ENCODE assay signal across 20 cellular contexts in the genomic region with DNA sequence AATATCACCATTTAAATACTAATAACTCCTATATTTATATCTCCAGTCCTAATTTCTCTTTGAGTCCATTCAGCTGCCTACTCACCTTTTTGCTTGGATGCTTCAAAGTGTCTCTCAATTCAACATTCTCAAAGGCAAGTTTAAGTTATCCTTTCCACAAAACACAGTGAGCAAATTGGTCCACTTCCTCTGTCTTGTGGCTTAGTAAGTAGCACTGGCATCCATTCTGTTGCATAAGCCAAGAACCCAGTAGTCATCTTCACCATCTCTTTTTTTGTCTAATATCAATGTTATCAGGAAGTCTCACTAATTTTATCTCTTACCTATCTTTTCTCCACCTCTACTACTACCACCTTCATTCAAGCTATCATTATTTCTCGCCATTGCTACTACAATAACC. TPM values are rescaled to one million over a fixed set of nuclear protein-coding genes. Genes with fewer than 3 reads are reported as not detected.
DNase-seq lines count a peak whose midpoint lies in the region; ATAC-seq and TF ChIP-seq lines count a peak whose summit lies in the region.
"Had no signal": no experiment of that assay in that cellular context is flagged by ENCODE, and none has a peak within 500 bp of the region (broad histone marks: within the 10 kb centered on the region; RNA-seq: fewer than 3 reads in every experiment).

No MANE protein-coding gene starts in this region.

- H3K9me3 ChIP-seq in PC-3 (ENCODE audit: low read length), result no peaks in the 10 kb centered on the region
- H3K9me3 ChIP-seq: BE2C, SJSA1 had no signal

- H3K36me3 Mint-ChIP-seq in endothelial cell (ENCODE audit: low read depth, unreplicated experiment), result no peaks in the 10 kb centered on the region
- H3K36me3 Mint-ChIP-seq: T-cell had no signal

- H3K27ac Mint-ChIP-seq in endothelial cell (ENCODE audit: unreplicated experiment), result no peak overlapping the region
- H3K27ac Mint-ChIP-seq: CD14-positive monocyte; T-cell; T-helper 2 cell treated with Interferon-gamma antibody and Interleukin-4, amounts not matched to agents 5 μg/mL and 100 μg/mL, for 36 hours had no signal

- CTCF ChIA-PET in PC-3 (lab: Charles Lee), result no interaction called here

- H3K9me2 ChIP-seq in PC-3 (replicated peaks; ENCODE audit: low read length), result no peaks in the 10 kb centered on the region

- no peaks in the 10 kb centered on the region for H4K20me1 ChIP-seq in PC-3 (ENCODE audit: low read length)

- no peak overlapping the region for H3K27ac ChIP-seq in PC-3 (ENCODE audit: low read length)
- H3K27ac ChIP-seq: SJSA1 had no signal

- H3K4me1 ChIP-seq in PC-3 (ENCODE audit: insufficient read depth, low read length), result peaks cover 28% of the 10 kb centered on the region
- H3K4me1 ChIP-seq: BE2C, SJSA1 had no signal

- H3K9me3 Mint-ChIP-seq in endothelial cell (ENCODE audit: unreplicated experiment), result no peaks in the 10 kb centered on the region
- H3K9me3 Mint-ChIP-seq: T-cell had no signal

- no peak overlapping the region for H2AFZ ChIP-seq in PC-3 (ENCODE audit: low read length)

- peaks cover 8% of the 10 kb centered on the region for H3K4me1 Mint-ChIP-seq in endothelial cell (ENCODE audit: unreplicated experiment)
- H3K4me1 Mint-ChIP-seq: T-cell had no signal

- H3K9ac ChIP-seq in PC-3 (ENCODE audit: low read length), result no peak overlapping the region

- no peak overlapping the region for H3K4me3 ChIP-seq in PC-3 (ENCODE audit: low read length)
- no peak overlapping the region for H3K4me3 ChIP-seq in fibroblast of mammary gland (ENCODE audit: control insufficient read depth, low read depth, low read length)
- H3K4me3 ChIP-seq: SJSA1 had no signal

- H3K79me2 ChIP-seq in PC-3 (ENCODE audit: low read length), result no peaks in the 10 kb centered on the region

- no peaks in the 10 kb centered on the region for H3K36me3 ChIP-seq in PC-3 (ENCODE audit: low read depth, low read length)
- H3K36me3 ChIP-seq: BE2C, SJSA1 had no signal

- H3K4me3 Mint-ChIP-seq in endothelial cell (ENCODE audit: unreplicated experiment), result no peak overlapping the region
- H3K4me3 Mint-ChIP-seq: CD14-positive monocyte; T-cell; T-helper 2 cell treated with Interferon-gamma antibody and Interleukin-4, amounts not matched to agents 5 μg/mL and 100 μg/mL, for 36 hours had no signal

- H3K27me3 Mint-ChIP-seq in endothelial cell (ENCODE audit: unreplicated experiment), result no peaks in the 10 kb centered on the region
- H3K27me3 Mint-ChIP-seq: T-cell had no signal

- DNase-seq in CD1c-positive myeloid dendritic cell (ENCODE audit: extremely low spot score), result peak; percentile 39
- DNase-seq in HCEC 1CT, result peak; percentile 34
- no peak for DNase-seq in PC-3
- DNase-seq in fibroblast of mammary gland (ENCODE audit: low read depth), result peak; percentile 43
- no peak for DNase-seq in DMS53 (lab: John Stamatoyannopoulos, UW)
- no peak for DNase-seq in NCI-H748 (lab: John Stamatoyannopoulos, UW; ENCODE audit: unreplicated experiment)
- DNase-seq in endothelial cell (ENCODE audit: low spot score), result no peak
- DNase-seq: BE2C, Calu3, DND-41, KG1, NCI-H1105 treated with DMSO at 0.1 percent for 48 hours, NCI-H2029, NCI-H446 treated with DMSO at 0.1 percent for 48 hours, NCI-H526, T-cell had no signal

- peak overlapping the region; percentile 62 for H3K4me2 ChIP-seq in PC-3 (ENCODE audit: low read length)

- no peak for ATAC-seq in PC-3
- ATAC-seq: T-cell had no signal

- H3K27me3 ChIP-seq in PC-3 (ENCODE audit: low read length), result no peaks in the 10 kb centered on the region
- H3K27me3 ChIP-seq: BE2C, SJSA1 had no signal

- POLR2A ChIA-PET in PC-3 (lab: Charles Lee; ENCODE audit: unreplicated experiment), result interaction anchor here (0.5 kb wide), 1 partner anchor 53 kb away, joined by 8 read pairs; no protein-coding TSS in a partner anchor

- H3F3A ChIP-seq in PC-3 (ENCODE audit: low read length, unreplicated experiment), result no peaks in the 10 kb centered on the region

- no TSS peak for BruUV-seq in PC-3 (replicated peaks; lab: Mats Ljungman, UMichigan)

- TF ChIP-seq CTCF in PC-3 (conservative IDR thresholded peaks at IDR 0.05; ENCODE audit: low read depth, low read length) (no peak), fibroblast of mammary gland (conservative IDR thresholded peaks at IDR 0.05; ENCODE audit: control insufficient read depth, insufficient read depth, low read depth, low read length) (no peak), endothelial cell (IDR thresholded peaks at IDR 0.05; ENCODE audit: unreplicated experiment) (no peak)

- intact Hi-C loops in PC-3 (cut with micrococcal nuclease), result loop anchor here (2.0 kb wide), 1 partner anchor 25 kb away; no protein-coding TSS in a partner anchor

RNA-seq across cellular contexts. Expression of gene IL1RL1, which starts 27.4 kb away (rescaled TPM):
- total RNA-seq in PC-3 (2014; rRNA removed), result 4.9 and 5.7 TPM in 2 replicates
- total RNA-seq in endothelial cell (ENCODE audit: unreplicated experiment), result 0.10 TPM
- total RNA-seq: A673, Calu3, SJSA1 had no signal

Comparison
In these comparisons a context has a peak if more than half of its experiments do, and no peak if none do; other contexts are left out.
1. DNase-seq: peak in CD1c-positive myeloid dendritic cell (single experiment), HCEC 1CT (single experiment) and fibroblast of mammary gland (single experiment); none in PC-3 (single experiment), DMS53 (single experiment), NCI-H748 (single experiment) and endothelial cell (single experiment).